Comparison of ENCODE assay signal across 29 cellular contexts in genomic region chr9:135338546-135338945, GRCh38.
A peak's percentile ranks its signal among the peaks of the same experiment; 100 is the strongest.
DNase-seq lines count a peak whose midpoint lies in the region; ATAC-seq, FAIRE-seq and TF ChIP-seq lines count a peak whose summit lies in the region.
"Had no signal": no experiment of that assay in that cellular context is flagged by ENCODE, and none has a peak within 500 bp of the region (broad histone marks: within the 10 kb centered on the region; RNA-seq: fewer than 3 reads in every experiment).

No MANE protein-coding gene starts in this region.

- TF ChIP-seq POLR2A in stomach (IDR thresholded peaks at IDR 0.05) = no peak

- no peak overlapping the region for H3K4me3 ChIP-seq in RWPE2 (ENCODE audit: severe bottlenecking)
- no peak overlapping the region for H3K4me3 ChIP-seq in kidney (ENCODE audit: low read length in 2 of 2)
- H3K4me3 ChIP-seq in stomach = no peak overlapping the region
- H3K4me3 ChIP-seq: esophagus muscularis mucosa, MG63, skin epidermis, upper lobe of right lung had no signal

- H3K36me3 ChIP-seq in RWPE2 (ENCODE audit: low read depth) (no peaks in the 10 kb centered on the region), kidney (ENCODE audit: control insufficient read depth in 1 of 2, insufficient read depth in 2 of 2, low read length in 2 of 2) (no peaks in the 10 kb centered on the region), stomach (no peaks in the 10 kb centered on the region)
- H3K36me3 ChIP-seq: esophagus muscularis mucosa, MG63, upper lobe of right lung had no signal

- 75 to 85% (median 81%) methylated on average over 9 to 14 of the region's 14 CpGs for WGBS in stomach, 5 donors

- no peak overlapping the region for H3K27ac ChIP-seq in RWPE2 (ENCODE audit: poor library complexity, severe bottlenecking)
- H3K27ac ChIP-seq in kidney (ENCODE audit: low read depth in 2 of 2, low read length in 2 of 2) = no peak overlapping the region
- H3K27ac ChIP-seq in stomach = no peak overlapping the region
- H3K27ac ChIP-seq: esophagus muscularis mucosa, HL-60, KMS-11, skin epidermis, upper lobe of right lung had no signal

- H3K27me3 ChIP-seq in RWPE2 (ENCODE audit: insufficient read depth, poor library complexity, severe bottlenecking) (peaks cover 32% of the 10 kb centered on the region), stomach (peaks cover 0 to 61% (median 0%) of the 10 kb centered on the region in 3 donors)
- H3K27me3 ChIP-seq: MG63 had no signal

- H3K9me3 ChIP-seq in RWPE2 (ENCODE audit: severe bottlenecking) (no peaks in the 10 kb centered on the region), kidney (ENCODE audit: control insufficient read depth in 1 of 2, low read length in 2 of 2) (no peaks in the 10 kb centered on the region), stomach (no peaks in the 10 kb centered on the region)
- H3K9me3 ChIP-seq: esophagus muscularis mucosa, MG63, upper lobe of right lung had no signal

- intact Hi-C loops in kidney (cut with DNase I) = no loop called here
- intact Hi-C loops in stomach (cut with DNase I; ENCODE audit: low total_unique reads) = no loop called here

- H3K9ac ChIP-seq in kidney (ENCODE audit: low read length in 2 of 2) = no peak overlapping the region
- H3K9ac ChIP-seq: KMS-11 had no signal

- ATAC-seq in RWPE2 (ENCODE audit: low read depth) (no peak), HG02981 (IDR thresholded peaks at IDR 0.05; ENCODE audit: unreplicated experiment) (no peak)
- ATAC-seq: activated CD8-positive, alpha-beta T cell treated with anti-CD3 and anti-CD28 coated beads for 36 hours; stimulated activated naive B cell treated with anti-CD40 and anti-IgM and Interleukin-4, amounts not matched to agents 10 μg/mL and 1 μg/mL and 100 μg/mL, for 72 hours; upper lobe of right lung had no signal

- no peaks in the 10 kb centered on the region for H3K4me1 ChIP-seq in RWPE2 (ENCODE audit: insufficient read depth, poor library complexity, severe bottlenecking)
- no peaks in the 10 kb centered on the region for H3K4me1 ChIP-seq in kidney (ENCODE audit: control insufficient read depth in 1 of 2, insufficient read depth in 1 of 2, low read depth in 1 of 2, low read length in 2 of 2)
- H3K4me1 ChIP-seq in stomach = peaks cover 0 to 12% (median 6%) of the 10 kb centered on the region in 4 donors
- H3K4me1 ChIP-seq: upper lobe of right lung had no signal

- TF ChIP-seq CTCF in RWPE2 (IDR thresholded peaks at IDR 0.05; ENCODE audit: poor library complexity, severe bottlenecking) = no peak
- no peak for TF ChIP-seq CTCF in kidney (IDR thresholded peaks at IDR 0.05; ENCODE audit: borderline replicate concordance, extremely low read depth, insufficient read depth)
- no peak for TF ChIP-seq CTCF in stomach (IDR thresholded peaks at IDR 0.05)

- peak; percentile 11 for DNase-seq in activated CD8-positive, alpha-beta memory T cell treated with anti-CD3 and anti-CD28 coated beads, Interleukin-2, amount 50 U/mL, for 4 hours
- DNase-seq in activated CD8-positive, alpha-beta memory T cell treated with anti-CD3 and anti-CD28 coated beads, Interleukin-2, amount 50 U/mL, for 48 hours = no peak
- peak; percentile 63 for DNase-seq in RWPE2 (ENCODE audit: low spot score)
- DNase-seq in kidney = peak; percentile 63
- DNase-seq in stomach = peak; percentile 19
- DNase-seq in NCI-H446 (lab: John Stamatoyannopoulos, UW) = no peak
- DNase-seq in EL = no peak
- DNase-seq: activated CD8-positive, alpha-beta T cell treated with anti-CD3 and anti-CD28 coated beads for 36 hours; activated naive CD4-positive, alpha-beta T cell treated with Interleukin-2 at 50 U/mL for 16 hours; CD4-positive, alpha-beta memory T cell; dermis blood vessel endothelial cell; foreskin fibroblast; MG63; NCI-H1105; NCI-H187 treated with DMSO at 0.1 percent for 48 hours; NCI-H2171 treated with DMSO at 0.1 percent for 48 hours; NCI-H524 treated with DMSO at 0.1 percent for 48 hours; stimulated activated naive B cell treated with anti-CD40 and anti-IgM and Interleukin-4, amounts not matched to agents 10 μg/mL and 1 μg/mL and 100 μg/mL, for 72 hours had no signal

- no peak for TF ChIP-seq EP300 in stomach (IDR thresholded peaks at IDR 0.05)

- no peak for FAIRE-seq in kidney (lab: Jason Lieb, UNC)
- FAIRE-seq: A204.1, endometrium, GM18507, H54, keratinocyte had no signal

Comparison
In these comparisons a context has a peak if more than half of its experiments do, and no peak if none do; other contexts are left out.
1. DNase-seq: peak in activated CD8-positive, alpha-beta memory T cell treated with anti-CD3 and anti-CD28 coated beads, Interleukin-2, amount 50 U/mL, for 4 hours (single experiment), RWPE2 (single experiment), kidney (single experiment) and stomach (single experiment); none in activated CD8-positive, alpha-beta memory T cell treated with anti-CD3 and anti-CD28 coated beads, Interleukin-2, amount 50 U/mL, for 48 hours (single experiment), NCI-H446 (0 of 2) and EL (single experiment).